In the genomic region with DNA sequence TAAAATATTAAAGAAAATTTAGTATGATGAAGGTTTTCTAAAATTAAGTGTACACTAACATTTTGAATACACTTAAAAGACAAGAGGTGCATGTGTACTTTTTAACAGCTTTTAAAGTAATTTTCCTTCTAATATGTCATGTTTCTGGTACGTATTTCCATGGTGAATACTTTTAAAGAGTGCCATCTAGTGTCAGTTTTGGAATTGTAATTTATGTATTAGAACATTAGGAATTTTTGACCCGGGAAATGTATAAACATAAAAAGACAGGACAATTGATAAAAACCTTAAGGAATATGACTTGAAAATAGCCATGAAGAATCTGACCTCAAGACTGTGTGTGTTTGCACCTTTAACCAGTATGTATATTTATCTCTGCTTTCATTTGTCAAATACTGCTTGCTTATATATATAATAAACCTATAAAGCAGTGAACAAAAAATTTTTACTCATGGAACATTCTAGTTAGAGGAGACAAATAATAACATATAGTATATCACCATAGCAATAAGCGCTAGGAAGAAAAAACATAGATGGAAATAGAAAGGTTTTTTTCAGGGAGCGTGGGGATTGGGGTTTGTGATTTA, we compare ENCODE assay signal across 9 cellular contexts. TPM values are rescaled to one million over a fixed set of nuclear protein-coding genes. Genes with fewer than 3 reads are reported as not detected.
A peak's percentile ranks its signal among the peaks of the same experiment; 100 is the strongest.
DNase-seq lines count a peak whose midpoint lies in the region; ATAC-seq, FAIRE-seq and TF ChIP-seq lines count a peak whose summit lies in the region.
"Had no signal": no experiment of that assay in that cellular context is flagged by ENCODE, and none has a peak within 500 bp of the region (broad histone marks: within the 10 kb centered on the region; RNA-seq: fewer than 3 reads in every experiment).

No MANE protein-coding gene starts in this region.

- H3K27me3 ChIP-seq in fibroblast of lung (ENCODE audit: control insufficient read depth, insufficient read depth, low read length): no peaks in the 10 kb centered on the region
- H3K27me3 ChIP-seq in small intestine (ENCODE audit: control insufficient read depth in 2 of 2, insufficient read depth in 2 of 2, low read length in 2 of 2): no peaks in the 10 kb centered on the region

- H3K4me3 ChIP-seq in fibroblast of lung (replicated peaks in 1 of 4; ENCODE audit: control extremely low read depth in 1 of 4, insufficient read depth in 1 of 4, low read depth in 3 of 4, low read length in 4 of 4) (no peak overlapping the region), small intestine (ENCODE audit: low read depth in 1 of 2, low read length in 2 of 2) (no peak overlapping the region)

- DNase-seq in AG09319 (ENCODE audit: extremely low read depth, low read depth): no peak
- DNase-seq in GM19239 (ENCODE audit: insufficient read length, low spot score): no peak
- DNase-seq in OCI-M1 (lab: John Stamatoyannopoulos, UW): peak; percentile 83
- DNase-seq in fibroblast of lung (ENCODE audit: low read depth in 2 of 2): peak; percentile 27 to 68
- peak; percentile 43 for DNase-seq in small intestine
- no peak for DNase-seq in NCI-H526 treated with DMSO at 0.1 percent for 48 hours (lab: John Stamatoyannopoulos, UW)
- no peak for DNase-seq in NCI-H1930 (lab: John Stamatoyannopoulos, UW)

- no peak for ATAC-seq in HG02678 (IDR thresholded peaks at IDR 0.05; ENCODE audit: unreplicated experiment)

- 48 to 49% (median 49%) methylated on average over 4 of the region's 4 CpGs for WGBS in small intestine, 3 donors

- peaks cover 8% of the 10 kb centered on the region for H3K79me2 ChIP-seq in fibroblast of lung (ENCODE audit: control insufficient read depth, insufficient read depth, low read length)

- no peak overlapping the region for H3K27ac ChIP-seq in fibroblast of lung (ENCODE audit: insufficient read depth, low read length)
- no peak overlapping the region for H3K27ac ChIP-seq in small intestine (ENCODE audit: low read depth in 1 of 2, low read length in 1 of 2)

- H3K4me1 ChIP-seq in fibroblast of lung (ENCODE audit: control insufficient read depth, extremely low read depth, insufficient read depth, low read length) (peaks cover 7% of the 10 kb centered on the region), small intestine (ENCODE audit: control insufficient read depth in 2 of 2, insufficient read depth in 1 of 2, low read depth in 1 of 2, low read length in 1 of 2) (no peaks in the 10 kb centered on the region)

- TF ChIP-seq CTCF in AG09319 (IDR thresholded peaks at IDR 0.05; ENCODE audit: low read depth, low read length) (peak; percentile 48), fibroblast of lung (conservative IDR thresholded peaks at IDR 0.05 in 1 of 2, IDR thresholded peaks at IDR 0.05 in 1 of 2; ENCODE audit: low read depth in 1 of 2, low read length in 2 of 2) (peak in 1 of 2 donors; percentile 27)

- no peaks in the 10 kb centered on the region for H3K9me3 ChIP-seq in fibroblast of lung (ENCODE audit: control insufficient read depth, insufficient read depth, low read depth, low read length)
- H3K9me3 ChIP-seq in small intestine (ENCODE audit: control insufficient read depth, low read depth): no peaks in the 10 kb centered on the region

- H3K9ac ChIP-seq in fibroblast of lung (ENCODE audit: insufficient read depth, low read length): no peak overlapping the region

- FAIRE-seq in GM19239 (lab: Jason Lieb, UNC) (peak; percentile 90), small intestine (lab: Jason Lieb, UNC) (no peak)
- FAIRE-seq: H1 had no signal

- H2AFZ ChIP-seq in fibroblast of lung (ENCODE audit: low read length): no peak overlapping the region

- H4K20me1 ChIP-seq in fibroblast of lung (ENCODE audit: control insufficient read depth, extremely low read depth, insufficient read depth, low read length): no peaks in the 10 kb centered on the region

- no peak overlapping the region for H3K4me2 ChIP-seq in fibroblast of lung (ENCODE audit: extremely low read depth, insufficient read depth, low read length)

- no peaks in the 10 kb centered on the region for H3K36me3 ChIP-seq in fibroblast of lung (ENCODE audit: control insufficient read depth, insufficient read depth, low read length)
- peaks cover 0 to 2% of the 10 kb centered on the region in 2 donors for H3K36me3 ChIP-seq in small intestine (ENCODE audit: control insufficient read depth in 2 of 2, insufficient read depth in 2 of 2, low read length in 2 of 2)

RNA-seq across cellular contexts. Expression of gene GSTCD, which starts 7.2 kb away (rescaled TPM):
- 10.8 and 10.9 TPM in 2 replicates for total RNA-seq in fibroblast of lung
- 8.5 and 12.4 TPM in 2 replicates for polyA plus RNA-seq in fibroblast of lung
- 3.5 and 4.9 TPM in 2 replicates for polyA plus RNA-seq in fibroblast of lung (2012)
- polyA minus RNA-seq in fibroblast of lung (ENCODE audit: low replicate concordance): 0.71 and 1.1 TPM in 2 replicates
- 1 to 10 TPM; 1.4 to 5.0 (median 1.6) TPM for polyA plus RNA-seq in small intestine

RNA-seq across cellular contexts. Expression of gene INTS12, which starts 7.3 kb away (rescaled TPM):
- 19.0 and 24.9 TPM in 2 replicates for total RNA-seq in fibroblast of lung
- 36.0 and 37.7 TPM in 2 replicates for polyA plus RNA-seq in fibroblast of lung
- polyA plus RNA-seq in fibroblast of lung (2012): 20.3 and 22.6 TPM in 2 replicates
- polyA minus RNA-seq in fibroblast of lung (ENCODE audit: low replicate concordance): 15.3 and 35.7 TPM in 2 replicates
- polyA plus RNA-seq in small intestine: 10 to 100 TPM; 18.9 to 23.0 (median 20.1) TPM

Comparison
In these comparisons a context has a peak if more than half of its experiments do, and no peak if none do; other contexts are left out.
1. DNase-seq: peak in OCI-M1 (single experiment), fibroblast of lung (2 of 2) and small intestine (single experiment); none in AG09319 (single experiment), GM19239 (single experiment), NCI-H526 treated with DMSO at 0.1 percent for 48 hours (single experiment) and NCI-H1930 (0 of 2).